1 cellular context compared by ENCODE assay signal in the genomic region with DNA sequence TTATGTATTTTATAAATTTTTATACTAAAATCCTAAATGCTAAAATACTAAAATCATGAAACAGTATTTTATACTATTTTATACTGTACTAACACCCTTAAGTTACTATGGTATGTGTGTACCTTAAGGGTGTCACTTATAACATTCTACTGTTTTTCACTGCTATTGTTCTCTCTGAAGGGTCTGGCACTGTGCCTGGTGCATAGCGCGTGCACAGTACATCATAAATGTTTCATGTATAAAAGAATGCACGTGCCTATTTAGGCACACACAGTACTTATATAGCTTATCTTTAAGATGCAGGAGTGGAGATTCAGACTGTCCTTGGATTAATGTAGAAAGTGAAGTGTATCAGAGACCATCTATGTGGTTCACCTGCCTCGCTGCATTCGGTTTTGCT.
TF ChIP-seq lines count a peak whose summit lies in the region.

No MANE protein-coding gene starts in this region.

TF ChIP-seq in H1, 55 proteins besides CTCF, POLR2A, EP300 and RAD21:
- no peak for TF ChIP-seq YY1 (IDR thresholded peaks at IDR 0.05; ENCODE audit: low read depth, low read length)
- no peak for TF ChIP-seq POU5F1 (IDR thresholded peaks at IDR 0.05; ENCODE audit: low read depth, low read length)
- TF ChIP-seq GABPA (IDR thresholded peaks at IDR 0.05; ENCODE audit: borderline replicate concordance, insufficient read depth, low read length), result no peak
- no peak for TF ChIP-seq TAF7 (optimal IDR thresholded peaks at IDR 0.05; ENCODE audit: borderline replicate concordance, low read depth, low read length)
- TF ChIP-seq CREB1 (IDR thresholded peaks at IDR 0.05), result no peak
- TF ChIP-seq NRF1 (IDR thresholded peaks at IDR 0.05; ENCODE audit: low read depth, low read length), result no peak
- TF ChIP-seq POLR2AphosphoS5 (IDR thresholded peaks at IDR 0.05; ENCODE audit: low read depth, low read length), result no peak
- TF ChIP-seq CHD1 (IDR thresholded peaks at IDR 0.05; ENCODE audit: low read depth, low read length), result no peak
- no peak for TF ChIP-seq EZH2 (IDR thresholded peaks at IDR 0.05; ENCODE audit: low read depth, low read length, severe bottlenecking)
- no peak for TF ChIP-seq BACH1 (IDR thresholded peaks at IDR 0.05; ENCODE audit: low read length)
- no peak for TF ChIP-seq TAF1 (IDR thresholded peaks at IDR 0.05; ENCODE audit: low read depth, low read length)
- TF ChIP-seq JUND (IDR thresholded peaks at IDR 0.05; ENCODE audit: low read length), result no peak
- no peak for TF ChIP-seq CBX8 (IDR thresholded peaks at IDR 0.05; ENCODE audit: borderline replicate concordance, low read depth, low read length)
- TF ChIP-seq SP2 (IDR thresholded peaks at IDR 0.05; ENCODE audit: low read length), result no peak
- TF ChIP-seq HDAC6 (IDR thresholded peaks at IDR 0.05; ENCODE audit: low read depth, low read length), result no peak
